ENCODE assay signal across 21 cellular contexts in genomic region chr16:20268409-20268808, GRCh38. TPM values are rescaled to one million over a fixed set of nuclear protein-coding genes. Genes with fewer than 3 reads are reported as not detected.
DNase-seq lines count a peak whose midpoint lies in the region; ATAC-seq, FAIRE-seq and TF ChIP-seq lines count a peak whose summit lies in the region.
"Had no signal": no experiment of that assay in that cellular context is flagged by ENCODE, and none has a peak within 500 bp of the region (broad histone marks: within the 10 kb centered on the region; RNA-seq: fewer than 3 reads in every experiment).

No MANE protein-coding gene starts in this region.

- H2BK5ac ChIP-seq in H9 (ENCODE audit: insufficient read length, low read length) = no peak overlapping the region
- no peak overlapping the region for H2BK5ac ChIP-seq in H1 (ENCODE audit: low read depth, low read length)

- H4K20me1 ChIP-seq in H9 (ENCODE audit: control insufficient read depth, insufficient read depth, insufficient read length) (no peaks in the 10 kb centered on the region), H1 (replicated peaks in 1 of 2; ENCODE audit: control insufficient read depth in 1 of 2, insufficient read depth in 2 of 2, low read length in 2 of 2) (no peaks in the 10 kb centered on the region)

- H3K23me2 ChIP-seq in H9 (ENCODE audit: insufficient read length, low read depth, low read length, poor library complexity, severe bottlenecking) = no peaks in the 10 kb centered on the region
- no peaks in the 10 kb centered on the region for H3K23me2 ChIP-seq in H1 (ENCODE audit: low read depth, low read length)

- no peaks in the 10 kb centered on the region for H3K27me3 ChIP-seq in H9 (ENCODE audit: insufficient read depth, low read length)
- H3K27me3 ChIP-seq in H1 (replicated peaks in 1 of 4; ENCODE audit: control insufficient read depth in 3 of 4, extremely low read depth in 1 of 4, insufficient read depth in 3 of 4, low read length in 3 of 4) = no peaks in the 10 kb centered on the region

- H2BK15ac ChIP-seq in H9 (ENCODE audit: low read depth, low read length) = no peak overlapping the region
- no peak overlapping the region for H2BK15ac ChIP-seq in H1 (ENCODE audit: low read length)

- no peak for FAIRE-seq in H1 (lab: Jason Lieb, UNC)
- FAIRE-seq: GM12892 had no signal

- DNase-seq in H9 (no peak), H1 (ENCODE audit: low read depth in 1 of 2, low spot score in 2 of 2) (no peak), mucosa of descending colon (peak in 1 of 3 donors; percentile 14), HFFc6 (no peak), NCI-H1092 (lab: John Stamatoyannopoulos, UW) (no peak)
- DNase-seq in activated T-cell treated with anti-CD3 and anti-CD28 coated beads, Interleukin-2, amount 50 U/mL, for 4 hours = no peak
- DNase-seq: C1 segment of cervical spinal cord; Calu3; CD4-positive, alpha-beta memory T cell; COR-L47; DMS53; DMS79 treated with DMSO at 0.1 percent for 48 hours; GF-D8 had no signal

- no peak overlapping the region for H3T11ph ChIP-seq in H9 (ENCODE audit: low read length)

- no peak for TF ChIP-seq CTCF in H9 (conservative IDR thresholded peaks at IDR 0.05)
- TF ChIP-seq CTCF in H1 (IDR thresholded peaks at IDR 0.05; ENCODE audit: control extremely low read depth in 1 of 3, insufficient read depth in 1 of 3, low read depth in 1 of 3, low read length in 3 of 3) = no peak
- no peak for TF ChIP-seq CTCF in mucosa of descending colon (IDR thresholded peaks at IDR 0.05)
- no peak for TF ChIP-seq CTCF in HFFc6 (IDR thresholded peaks at IDR 0.05)

- H3K4ac ChIP-seq in H9 (ENCODE audit: low read depth, low read length) = no peak overlapping the region
- no peak overlapping the region for H3K4ac ChIP-seq in H1 (replicated peaks; ENCODE audit: insufficient read length, low read depth, low read length)

- POLR2A ChIA-PET in H1 (lab: Charles Lee; ENCODE audit: partially characterized antibody) = no interaction called here

- H3K27me3 Mint-ChIP-seq in H9 (ENCODE audit: low read depth) = no peaks in the 10 kb centered on the region; the same call in 1 of the 2 replicates
- H3K27me3 Mint-ChIP-seq in HFFc6 (ENCODE audit: insufficient read depth) = no peaks in the 10 kb centered on the region
- no peaks in the 10 kb centered on the region for H3K27me3 Mint-ChIP-seq in activated T-cell treated with anti-CD3 and anti-CD28 coated beads, Interleukin-2, amount 50 U/mL, for 4 hours (ENCODE audit: low read depth)

- CTCF ChIA-PET in H1 (lab: Charles Lee; ENCODE audit: partially characterized antibody) = interaction anchor here (1.1 kb wide), 1 partner anchor 361 kb away, joined by 3 read pairs; no protein-coding TSS in a partner anchor

- no peak overlapping the region for H2BK12ac ChIP-seq in H9 (ENCODE audit: insufficient read length, low read depth, low read length)
- no peak overlapping the region for H2BK12ac ChIP-seq in H1 (ENCODE audit: low read depth, low read length)

- H3K4me1 Mint-ChIP-seq in H9 (peaks cover 13 to 16% of the 10 kb centered on the region in 2 experiments), HFFc6 (ENCODE audit: low read depth) (no peaks in the 10 kb centered on the region)
- no peaks in the 10 kb centered on the region for H3K4me1 Mint-ChIP-seq in activated T-cell treated with anti-CD3 and anti-CD28 coated beads, Interleukin-2, amount 50 U/mL, for 4 hours (ENCODE audit: low read depth)
- H3K4me1 Mint-ChIP-seq: CD4-positive, alpha-beta memory T cell had no signal

- H3K4me1 ChIP-seq in H9 (ENCODE audit: insufficient read depth, low read length) = peaks cover 8% of the 10 kb centered on the region
- H3K4me1 ChIP-seq in H1 (replicated peaks in 1 of 4; ENCODE audit: control insufficient read depth in 3 of 4, insufficient read depth in 4 of 4, low read length in 3 of 4) = peaks cover 0 to 6% (median 4%) of the 10 kb centered on the region in 4 experiments; a peak in 3 of 7 replicates
- no peaks in the 10 kb centered on the region for H3K4me1 ChIP-seq in mucosa of descending colon (ENCODE audit: low read depth)
- H3K4me1 ChIP-seq: HAP-1 had no signal

- H3K4me2 ChIP-seq in H9 (ENCODE audit: insufficient read depth, insufficient read length, low read length) (no peak overlapping the region), H1 (ENCODE audit: insufficient read depth in 1 of 2, low read depth in 2 of 2, low read length in 2 of 2) (0 out of 4 replicates have a peak overlapping the region, but pooled peaks of 1 of the 2 experiments have one; percentile 24)

- H3K9me3 Mint-ChIP-seq in H9 = no peaks in the 10 kb centered on the region
- H3K9me3 Mint-ChIP-seq in HFFc6 = peaks cover 30% of the 10 kb centered on the region
- H3K9me3 Mint-ChIP-seq in activated T-cell treated with anti-CD3 and anti-CD28 coated beads, Interleukin-2, amount 50 U/mL, for 4 hours = no peaks in the 10 kb centered on the region

- H3K27ac ChIP-seq in H9 (ENCODE audit: insufficient read length, low read depth, low read length) (no peak overlapping the region), H1 (ENCODE audit: low read depth, low read length) (no peak overlapping the region)

- H3K36me3 ChIP-seq in H1 (ENCODE audit: control insufficient read depth in 2 of 4, insufficient read depth in 4 of 4, low read length in 3 of 4) = no peaks in the 10 kb centered on the region
- H3K36me3 ChIP-seq in mucosa of descending colon (ENCODE audit: low read depth) = no peaks in the 10 kb centered on the region
- H3K36me3 ChIP-seq: HAP-1 had no signal

- H3K14ac ChIP-seq in H9 (ENCODE audit: insufficient read depth, low read length) (no peak overlapping the region), H1 (ENCODE audit: insufficient read length) (no peak overlapping the region)

- no peak overlapping the region for H3K9ac ChIP-seq in H9 (ENCODE audit: extremely low read depth, insufficient read length, low read length)
- H3K9ac ChIP-seq in H1 (replicated peaks in 1 of 4; ENCODE audit: extremely low read depth in 1 of 4, low read depth in 3 of 4, low read length in 3 of 4) = no peak overlapping the region

- H2BK120ac ChIP-seq in H9 (ENCODE audit: low read depth, low read length, poor library complexity, severe bottlenecking) (no peak overlapping the region), H1 (replicated peaks; ENCODE audit: low read depth, low read length) (no peak overlapping the region)

- no CpG with 5 or more reads among the region's 5 CpGs for WGBS in H9 (ENCODE audit: extremely low coverage, insufficient read length, low lambda C conversion rate)
- WGBS in H1 (ENCODE audit: extremely low coverage in 1 of 2, insufficient coverage in 1 of 2, insufficient read length in 1 of 2, insufficient replicate concordance in 2 of 2, low coverage in 1 of 2, low lambda C conversion rate in 2 of 2, missing lambda C conversion rate in 1 of 2), 2 experiments = 79% methylated on average over 5 of the region's 5 CpGs; no CpG with 5 or more reads in 1 of the 2 experiments

- H4K8ac ChIP-seq in H9 (replicated peaks; ENCODE audit: insufficient read length, low read depth, low read length) (no peak overlapping the region), H1 (ENCODE audit: extremely low read depth, insufficient read depth, low read length) (no peak overlapping the region)

- H2AK5ac ChIP-seq in H9 (ENCODE audit: insufficient read length, low read length) (no peak overlapping the region), H1 (ENCODE audit: low read depth, low read length) (no peak overlapping the region)

- H3K36me3 Mint-ChIP-seq in H9 (ENCODE audit: insufficient read depth in 1 of 3, low read depth in 3 of 3) = no peaks in the 10 kb centered on the region
- H3K36me3 Mint-ChIP-seq in HFFc6 (ENCODE audit: low read depth) = no peaks in the 10 kb centered on the region
- no peaks in the 10 kb centered on the region for H3K36me3 Mint-ChIP-seq in activated T-cell treated with anti-CD3 and anti-CD28 coated beads, Interleukin-2, amount 50 U/mL, for 4 hours (ENCODE audit: insufficient read depth)
- H3K36me3 Mint-ChIP-seq: CD4-positive, alpha-beta memory T cell had no signal

- H2BK20ac ChIP-seq in H9 (ENCODE audit: low read depth, low read length, poor library complexity, severe bottlenecking) = no peak overlapping the region
- H2BK20ac ChIP-seq in H1 (ENCODE audit: low read length) = no peak overlapping the region

- H3K27ac Mint-ChIP-seq in H9 = no peak overlapping the region
- no peak overlapping the region for H3K27ac Mint-ChIP-seq in HFFc6
- H3K27ac Mint-ChIP-seq: CD4-positive, alpha-beta memory T cell had no signal

- no peak for TF ChIP-seq EP300 in H1 (IDR thresholded peaks at IDR 0.05; ENCODE audit: borderline replicate concordance in 1 of 2, low read depth in 2 of 2, low read length in 2 of 2)

- ATAC-seq in mucosa of descending colon = peak; percentile 42
- no peak for ATAC-seq in activated T-cell treated with anti-CD3 and anti-CD28 coated beads, Interleukin-2, amount 50 U/mL, for 4 hours

- intact Hi-C loops in mucosa of descending colon (cut with DNase I, micrococcal nuclease) = no loop called here

- H3K4me3 ChIP-seq in H1 (ENCODE audit: extremely low read depth in 1 of 4, insufficient read depth in 2 of 4, low read depth in 3 of 4, low read length in 4 of 4) = no peak overlapping the region
- H3K4me3 ChIP-seq in mucosa of descending colon = no peak overlapping the region
- H3K4me3 ChIP-seq: HAP-1 had no signal

- H3K9me3 ChIP-seq in H9 (ENCODE audit: control insufficient read depth, low read depth, low read length) (no peaks in the 10 kb centered on the region), H1 (ENCODE audit: insufficient read depth in 2 of 2, low read depth in 1 of 2, low read length in 1 of 2) (no peaks in the 10 kb centered on the region), mucosa of descending colon (no peaks in the 10 kb centered on the region)
- H3K9me3 ChIP-seq: HAP-1 had no signal

- no peaks in the 10 kb centered on the region for H3K79me1 ChIP-seq in H9 (ENCODE audit: insufficient read depth, low read depth, low read length, poor library complexity, severe bottlenecking)
- no peaks in the 10 kb centered on the region for H3K79me1 ChIP-seq in H1 (ENCODE audit: low read depth, low read length)

- H3K4me3 Mint-ChIP-seq in H9 (no peak overlapping the region), HFFc6 (no peak overlapping the region)
- H3K4me3 Mint-ChIP-seq in activated T-cell treated with anti-CD3 and anti-CD28 coated beads, Interleukin-2, amount 50 U/mL, for 4 hours = no peak overlapping the region
- H3K4me3 Mint-ChIP-seq: CD4-positive, alpha-beta memory T cell had no signal

- H4K91ac ChIP-seq in H9 (ENCODE audit: insufficient read length, low read depth, low read length) (no peak overlapping the region), H1 (replicated peaks; ENCODE audit: insufficient read length, low read length) (no peak overlapping the region)

- no peak for TF ChIP-seq POLR2A in H1 (IDR thresholded peaks at IDR 0.05; ENCODE audit: control extremely low read depth in 1 of 2, low read depth in 2 of 2, low read length in 2 of 2)

- H3K79me2 ChIP-seq in H9 (ENCODE audit: insufficient read depth, low read length) (no peaks in the 10 kb centered on the region), H1 (ENCODE audit: control insufficient read depth in 1 of 2, insufficient read depth in 2 of 2, low read length in 2 of 2) (no peaks in the 10 kb centered on the region)

- H4K5ac ChIP-seq in H9 (ENCODE audit: insufficient read length, low read depth, low read length) (no peak overlapping the region), H1 (ENCODE audit: insufficient read length, low read depth, low read length) (no peak overlapping the region)

- no peak overlapping the region for H3K56ac ChIP-seq in H9 (ENCODE audit: insufficient read length, low read depth, low read length)
- H3K56ac ChIP-seq in H1 (replicated peaks; ENCODE audit: insufficient read length, low read depth, low read length) = no peak overlapping the region

- H3K23ac ChIP-seq in H9 (ENCODE audit: insufficient read length, low read depth, low read length) = no peak overlapping the region
- H3K23ac ChIP-seq in H1 (ENCODE audit: insufficient read length) = no peak overlapping the region

- H2AFZ ChIP-seq in H9 (ENCODE audit: low read length) (peak overlapping the region; percentile 52), H1 (ENCODE audit: low read length) (peak overlapping the region; percentile 9; the same call in 1 of the 2 replicates)

- TF ChIP-seq RAD21 in H1 (IDR thresholded peaks at IDR 0.05 in 1 of 2, conservative IDR thresholded peaks at IDR 0.05 in 1 of 2; ENCODE audit: low read depth in 2 of 2, low read length in 2 of 2) = no peak

- H3K18ac ChIP-seq in H9 (ENCODE audit: insufficient read length, low read depth, low read length) = no peak overlapping the region
- H3K18ac ChIP-seq in H1 (ENCODE audit: extremely low read depth, low read length) = peak overlapping the region; percentile 48; the same call in 1 of the 2 replicates

RNA-seq across cellular contexts. Expression of gene GP2, which starts 58.9 kb away (rescaled TPM):
- total RNA-seq in H9 (2021) (not detected in 2 replicates), mucosa of descending colon (1 to 10 TPM in 2 of 3 donors, under 1 TPM in 1; 0.85 to 6.2 (median 2.5) TPM)
- total RNA-seq in H1 (2021; fragmentation: NEBNext Ultra II Directional; extraction: Animal tissue kit (Norgen Biotek cat#: 25700)) = not detected in 2 replicates
- polyA plus RNA-seq in H1 (2011; rRNA removed) = not detected in 2 replicates
- polyA plus RNA-seq in H1 (2011; cell fraction: cytosol; rRNA removed) = not detected
- polyA plus RNA-seq in H1 (2011; cell fraction: nucleus; rRNA removed) = not detected
- not detected in 4 replicates for polyA plus RNA-seq in H1 (2012, experiment 1 of 2)
- not detected for polyA plus RNA-seq in H1 (2012, experiment 2 of 2)
- not detected for polyA plus RNA-seq in H1 (2013, experiment 1 of 2)
- not detected for polyA plus RNA-seq in H1 (2013, experiment 2 of 2)
- polyA minus RNA-seq in H1 (2011; rRNA and poly(A)+ RNA removed) = 1.2 TPM in 1 of 2 replicates, not detected in the other
- polyA minus RNA-seq in H1 (2011; cell fraction: cytosol; rRNA and poly(A)+ RNA removed) = not detected
- polyA minus RNA-seq in H1 (2011; cell fraction: nucleus; rRNA and poly(A)+ RNA removed) = not detected
- not detected for total RNA-seq in HFFc6 (2021; fragmentation: NEBNext Ultra II Directional; extraction: Animal tissue kit (Norgen Biotek cat#: 25700))
- 1 to 10 TPM; 4.2 to 7.8 (median 6.6) TPM for total RNA-seq in activated T-cell treated with anti-CD3 and anti-CD28 coated beads, Interleukin-2, amount 50 U/mL, for 4 hours
- total RNA-seq: A172; A673; Calu3; CD4-positive, alpha-beta memory T cell; Daoy; G401; H4 had no signal
- polyA plus RNA-seq: BJ; CD4-positive, alpha-beta memory T cell had no signal
